8 cellular contexts compared by ENCODE assay signal in genomic region chr12:42056130-42056529, GRCh38.
A peak's percentile ranks its signal among the peaks of the same experiment; 100 is the strongest.
DNase-seq lines count a peak whose midpoint lies in the region; ATAC-seq and TF ChIP-seq lines count a peak whose summit lies in the region.

No MANE protein-coding gene starts in this region.

- no peak for TF ChIP-seq CTCF in GM06990 (IDR thresholded peaks at IDR 0.05; ENCODE audit: insufficient read depth, low read length, poor library complexity, severe bottlenecking)

- no peaks in the 10 kb centered on the region for H3K27me3 ChIP-seq in GM06990 (replicated peaks; ENCODE audit: control insufficient read depth, insufficient read depth, low read length)

- H3K4me3 ChIP-seq in GM06990 (replicated peaks; ENCODE audit: low read depth, low read length), result no peak overlapping the region

- ATAC-seq in GM19468 (IDR thresholded peaks at IDR 0.05; ENCODE audit: extremely low read depth, unreplicated experiment), result peak; percentile 89
- ATAC-seq in HG03097 (IDR thresholded peaks at IDR 0.05; ENCODE audit: low FRiP score, unreplicated experiment), result peak; percentile 84

- DNase-seq in GM06990 (ENCODE audit: extremely low read depth, insufficient read length) (peak; percentile 26), SKM-1 treated with dmso at 0.1 percent for 144 hours (lab: John Stamatoyannopoulos, UW; ENCODE audit: unreplicated experiment) (peak; percentile 70), HCEC 1CT (no peak), NCI-H1092 treated with DMSO at 0.1 percent for 48 hours (lab: John Stamatoyannopoulos, UW) (no peak), DMS153 (lab: John Stamatoyannopoulos, UW) (no peak)
- no peak for DNase-seq in stimulated activated CD4-positive, alpha-beta T cell treated with anti-CD3 and anti-CD28 coated beads, Interleukin-2, amount 100 ng/mL, for 24 hours

- no peaks in the 10 kb centered on the region for H3K36me3 ChIP-seq in GM06990 (ENCODE audit: control insufficient read depth, insufficient read depth, low read length)

Comparison
In these comparisons a context has a peak if more than half of its experiments do, and no peak if none do; other contexts are left out.
1. DNase-seq: peak in GM06990 (single experiment) and SKM-1 treated with dmso at 0.1 percent for 144 hours (single experiment); none in HCEC 1CT (single experiment), stimulated activated CD4-positive, alpha-beta T cell treated with anti-CD3 and anti-CD28 coated beads, Interleukin-2, amount 100 ng/mL, for 24 hours (0 of 2), NCI-H1092 treated with DMSO at 0.1 percent for 48 hours (single experiment) and DMS153 (single experiment).